In genomic region chr9:125746774-125747052, GRCh38 we compare ENCODE assay signal across 9 cellular contexts. TPM values are rescaled to one million over a fixed set of nuclear protein-coding genes. Genes with fewer than 3 reads are reported as not detected.
DNase-seq lines count a peak whose midpoint lies in the region; ATAC-seq and TF ChIP-seq lines count a peak whose summit lies in the region.
"Had no signal": no experiment of that assay in that cellular context is flagged by ENCODE, and none has a peak within 500 bp of the region (broad histone marks: within the 10 kb centered on the region; RNA-seq: fewer than 3 reads in every experiment).

No MANE protein-coding gene starts in this region.

- no peaks in the 10 kb centered on the region for H3K27me3 ChIP-seq in upper lobe of right lung

- H3K4me3 ChIP-seq in iPS-18c (ENCODE audit: insufficient read depth, low read depth, low read length) (peak overlapping the region; percentile 56), upper lobe of right lung (peak overlapping the region; percentile 72)

- TF ChIP-seq CTCF in upper lobe of right lung (IDR thresholded peaks at IDR 0.05) = no peak

- intact Hi-C loops in upper lobe of right lung (cut with DNase I) = no loop called here

- H3K9me3 Mint-ChIP-seq in activated naive CD4-positive, alpha-beta T cell treated with anti-CD3 and anti-CD28 coated beads, Interleukin-2, amount 10 ng/mL, durations not matched to agents 7 days and 5 days = no peaks in the 10 kb centered on the region
- H3K9me3 Mint-ChIP-seq in activated naive CD4-positive, alpha-beta T cell treated with anti-CD3 and anti-CD28 coated beads, Interleukin-2, amount 50 U/mL, for 72 hours = no peaks in the 10 kb centered on the region
- H3K9me3 Mint-ChIP-seq: T-helper 1 cell treated with Interleukin-12 subunit alpha and Interleukin-12 subunit beta and Interleukin-4 antibody, amounts not matched to agents 30 μg/mL and 1 μg/mL, for 36 hours had no signal

- H3K27ac Mint-ChIP-seq in activated naive CD4-positive, alpha-beta T cell treated with anti-CD3 and anti-CD28 coated beads, Interleukin-2, amount 10 ng/mL, durations not matched to agents 7 days and 5 days = no peak overlapping the region
- no peak overlapping the region for H3K27ac Mint-ChIP-seq in activated naive CD4-positive, alpha-beta T cell treated with anti-CD3 and anti-CD28 coated beads, Interleukin-2, amount 50 U/mL, for 72 hours
- H3K27ac Mint-ChIP-seq in T-helper 17 cell = no peak overlapping the region

- ATAC-seq in activated naive CD4-positive, alpha-beta T cell treated with anti-CD3 and anti-CD28 coated beads, Interleukin-2, amount 50 U/mL, for 72 hours = no peak
- ATAC-seq in T-helper 17 cell = peak; percentile 17
- no peak for ATAC-seq in upper lobe of right lung
- no peak for ATAC-seq in HG02610 (IDR thresholded peaks at IDR 0.05; ENCODE audit: unreplicated experiment)

- H3K9me3 ChIP-seq in T-helper 17 cell (ENCODE audit: control insufficient read depth, low read length, poor library complexity, severe bottlenecking) (no peaks in the 10 kb centered on the region), iPS-18c (ENCODE audit: control insufficient read depth, insufficient read depth, low read length) (no peaks in the 10 kb centered on the region), upper lobe of right lung (no peaks in the 10 kb centered on the region)

- H3K36me3 Mint-ChIP-seq in activated naive CD4-positive, alpha-beta T cell treated with anti-CD3 and anti-CD28 coated beads, Interleukin-2, amount 10 ng/mL, durations not matched to agents 7 days and 5 days = peaks cover 10% of the 10 kb centered on the region
- peaks cover 0 to 15% of the 10 kb centered on the region in 2 donors for H3K36me3 Mint-ChIP-seq in activated naive CD4-positive, alpha-beta T cell treated with anti-CD3 and anti-CD28 coated beads, Interleukin-2, amount 50 U/mL, for 72 hours
- H3K36me3 Mint-ChIP-seq in T-helper 17 cell (ENCODE audit: low read depth) = no peaks in the 10 kb centered on the region

- peaks cover 28% of the 10 kb centered on the region for H3K4me1 ChIP-seq in upper lobe of right lung

- H3K27ac ChIP-seq in upper lobe of right lung = peak overlapping the region; percentile 82

- peaks cover 30% of the 10 kb centered on the region for H3K27me3 Mint-ChIP-seq in activated naive CD4-positive, alpha-beta T cell treated with anti-CD3 and anti-CD28 coated beads, Interleukin-2, amount 10 ng/mL, durations not matched to agents 7 days and 5 days
- peaks cover under 1% of the 10 kb centered on the region for H3K27me3 Mint-ChIP-seq in T-helper 17 cell

- H3K4me1 Mint-ChIP-seq in activated naive CD4-positive, alpha-beta T cell treated with anti-CD3 and anti-CD28 coated beads, Interleukin-2, amount 10 ng/mL, durations not matched to agents 7 days and 5 days = peaks cover 35% of the 10 kb centered on the region
- H3K4me1 Mint-ChIP-seq in T-helper 17 cell = peaks cover 20% of the 10 kb centered on the region

- CTCF ChIA-PET in activated naive CD4-positive, alpha-beta T cell treated with anti-CD3 and anti-CD28 coated beads, Interleukin-2, amount 10 ng/mL, durations not matched to agents 7 days and 5 days (lab: Charles Lee) = no interaction called here

- H3K36me3 ChIP-seq in upper lobe of right lung = no peaks in the 10 kb centered on the region

- peak overlapping the region; percentile 89 for H3K4me3 Mint-ChIP-seq in activated naive CD4-positive, alpha-beta T cell treated with anti-CD3 and anti-CD28 coated beads, Interleukin-2, amount 10 ng/mL, durations not matched to agents 7 days and 5 days
- H3K4me3 Mint-ChIP-seq in T-helper 17 cell = peak overlapping the region; percentile 96

- DNase-seq in activated naive CD4-positive, alpha-beta T cell treated with anti-CD3 and anti-CD28 coated beads, Interleukin-2, amount 10 ng/mL, durations not matched to agents 7 days and 5 days = no peak
- no peak for DNase-seq in activated naive CD4-positive, alpha-beta T cell treated with anti-CD3 and anti-CD28 coated beads, Interleukin-2, amount 50 U/mL, for 72 hours (ENCODE audit: low spot score in 2 of 2)
- DNase-seq in T-helper 17 cell (no peak), upper lobe of right lung (no peak), SHP77 (lab: John Stamatoyannopoulos, UW) (no peak)
- no peak for DNase-seq in activated CD4-positive, alpha-beta T cell treated with anti-CD3 and anti-CD28 coated beads, Interleukin-2, amount 50 U/mL, for 48 hours

RNA-seq across cellular contexts. Expression of gene PBX3, which starts 0.5 kb away (rescaled TPM):
- 10 to 100 TPM; 16.9 to 17.6 TPM for total RNA-seq in activated naive CD4-positive, alpha-beta T cell treated with anti-CD3 and anti-CD28 coated beads, Interleukin-2, amount 50 U/mL, for 72 hours
- total RNA-seq in T-helper 17 cell (10 to 100 TPM; 15.5 to 18.6 TPM), upper lobe of right lung (48.6 TPM)

RNA-seq across cellular contexts. Expression of gene MAPKAP1, which starts 39.7 kb away (rescaled TPM):
- 10 to 100 TPM; 53.8 to 72.1 TPM for total RNA-seq in activated naive CD4-positive, alpha-beta T cell treated with anti-CD3 and anti-CD28 coated beads, Interleukin-2, amount 50 U/mL, for 72 hours
- total RNA-seq in T-helper 17 cell = 10 to 100 TPM; 46.6 to 52.9 TPM
- 76.8 TPM for total RNA-seq in upper lobe of right lung
